In the genomic region with DNA sequence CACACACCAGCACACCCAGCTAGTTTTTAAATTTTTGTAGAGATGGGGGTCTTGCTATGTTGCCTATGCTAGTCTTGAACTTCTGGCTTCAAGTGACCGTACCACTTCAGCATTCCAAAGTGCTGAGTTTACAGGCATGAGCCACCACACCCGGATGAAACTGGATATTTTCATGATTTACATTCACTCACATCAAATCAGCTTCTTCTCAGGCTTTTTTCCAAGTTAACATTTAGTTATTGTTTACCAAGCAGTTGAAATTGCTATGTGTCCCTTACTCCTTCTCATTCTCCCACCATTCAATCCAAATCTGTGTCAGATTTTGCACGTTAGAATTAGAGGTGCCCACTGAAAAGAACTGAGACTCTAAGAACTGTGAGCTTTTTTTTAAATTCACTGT, we compare ENCODE assay signal across 9 cellular contexts. TPM values are rescaled to one million over a fixed set of nuclear protein-coding genes. Genes with fewer than 3 reads are reported as not detected.
DNase-seq lines count a peak whose midpoint lies in the region; ATAC-seq and TF ChIP-seq lines count a peak whose summit lies in the region.
"Had no signal": no experiment of that assay in that cellular context is flagged by ENCODE, and none has a peak within 500 bp of the region (broad histone marks: within the 10 kb centered on the region; RNA-seq: fewer than 3 reads in every experiment).

No MANE protein-coding gene starts in this region.

- no peaks in the 10 kb centered on the region for H3K9me2 ChIP-seq in Karpas-422 (replicated peaks; ENCODE audit: insufficient read depth, low read length)

- no peaks in the 10 kb centered on the region for H3K9me3 Mint-ChIP-seq in naive thymus-derived CD8-positive, alpha-beta T cell

- POLR2A ChIA-PET in naive thymus-derived CD8-positive, alpha-beta T cell (lab: Charles Lee), result interaction anchor here (0.6 to 0.7 kb wide), 2 partner anchors 10 to 627 kb away, joined by 3 to 4 read pairs; no protein-coding TSS in a partner anchor

- no peaks in the 10 kb centered on the region for H3K9me3 ChIP-seq in Karpas-422 (ENCODE audit: low read length)

- no peak for ATAC-seq in naive thymus-derived CD8-positive, alpha-beta T cell
- ATAC-seq in activated CD4-positive, CD25-positive, alpha-beta regulatory T cell treated with anti-CD3 and anti-CD28 coated beads, Interleukin-2, amount 50 U/mL, for 24 hours, result no peak
- ATAC-seq in HG02588 (IDR thresholded peaks at IDR 0.05; ENCODE audit: unreplicated experiment), result no peak

- peak overlapping the region in 8 of 10 donors; percentile 53 to 91 (median 83) for H3K27ac Mint-ChIP-seq in naive thymus-derived CD8-positive, alpha-beta T cell

- no peak overlapping the region for H3K4me3 ChIP-seq in Karpas-422 (ENCODE audit: low read length)

- H3K4me3 Mint-ChIP-seq in naive thymus-derived CD8-positive, alpha-beta T cell, result peak overlapping the region in 1 of 10 donors; percentile 16

- DNase-seq in AG09319 (ENCODE audit: extremely low read depth, low read depth) (peak; percentile 64), NCI-H226 (peak; percentile 72), dedifferentiated amniotic fluid mesenchymal stem cell (ENCODE audit: extremely low spot score) (peak; percentile 80), MV-4-11 (lab: John Stamatoyannopoulos, UW) (no peak), Karpas-422 (no peak)
- DNase-seq in naive thymus-derived CD8-positive, alpha-beta T cell, result no peak

- no peak overlapping the region for H3K4me2 ChIP-seq in Karpas-422 (ENCODE audit: low read depth, low read length, poor library complexity, severe bottlenecking)

- no peak overlapping the region for H2AFZ ChIP-seq in Karpas-422 (ENCODE audit: low read length)

- peaks cover 7 to 15% (median 13%) of the 10 kb centered on the region in 4 donors for H3K4me1 Mint-ChIP-seq in naive thymus-derived CD8-positive, alpha-beta T cell

- TF ChIP-seq CTCF in AG09319 (IDR thresholded peaks at IDR 0.05; ENCODE audit: low read depth, low read length), result no peak

- H3K79me2 ChIP-seq in Karpas-422 (ENCODE audit: low read length), result no peaks in the 10 kb centered on the region

- H3K36me3 ChIP-seq in Karpas-422 (ENCODE audit: insufficient read depth, low read length), result peaks cover 5% of the 10 kb centered on the region

- no peaks in the 10 kb centered on the region for H4K20me1 ChIP-seq in Karpas-422 (ENCODE audit: insufficient read depth, low read depth, low read length)

- H3K27me3 Mint-ChIP-seq in naive thymus-derived CD8-positive, alpha-beta T cell, result no peaks in the 10 kb centered on the region

- H3K27me3 ChIP-seq in Karpas-422 (ENCODE audit: low read length), result no peaks in the 10 kb centered on the region

- no peaks in the 10 kb centered on the region for H3K4me1 ChIP-seq in Karpas-422 (ENCODE audit: low read length)

- no peak overlapping the region for H3K9ac ChIP-seq in Karpas-422 (ENCODE audit: low read length)

- H3K36me3 Mint-ChIP-seq in naive thymus-derived CD8-positive, alpha-beta T cell, result peaks cover 0 to 14% (median 4%) of the 10 kb centered on the region in 3 donors

- no peak overlapping the region for H3K27ac ChIP-seq in Karpas-422 (ENCODE audit: low read length)

RNA-seq across cellular contexts. Expression of a gene that starts 18.3 kb away (rescaled TPM):
- 10 to 100 TPM; 39.2 to 42.5 TPM for total RNA-seq in naive thymus-derived CD8-positive, alpha-beta T cell
- polyA plus RNA-seq in naive thymus-derived CD8-positive, alpha-beta T cell, result 10 to 100 TPM; 16.4 to 18.0 (median 17.0) TPM
- total RNA-seq in Karpas-422 (2014; rRNA removed; shearing (Covaris generic); ENCODE audit: low replicate concordance), result 12.2 and 12.8 TPM in 2 replicates

RNA-seq across cellular contexts. Expression of a gene that starts 33.4 kb away (rescaled TPM):
- total RNA-seq in naive thymus-derived CD8-positive, alpha-beta T cell, result 1 to 10 TPM; 4.0 to 4.1 TPM
- 10 to 100 TPM in 1 of 3 donors, 1 to 10 TPM in 2; 3.1 to 10.4 (median 6.9) TPM for polyA plus RNA-seq in naive thymus-derived CD8-positive, alpha-beta T cell
- total RNA-seq in Karpas-422 (2014; rRNA removed; shearing (Covaris generic); ENCODE audit: low replicate concordance), result 40.8 and 51.2 TPM in 2 replicates

RNA-seq across cellular contexts. Expression of a gene that starts 35.8 kb away (rescaled TPM):
- total RNA-seq in naive thymus-derived CD8-positive, alpha-beta T cell, result 100 to 1,000 TPM; 120 to 131 TPM
- 10 to 100 TPM; 20.1 to 38.9 (median 21.3) TPM for polyA plus RNA-seq in naive thymus-derived CD8-positive, alpha-beta T cell
- total RNA-seq in Karpas-422 (2014; rRNA removed; shearing (Covaris generic); ENCODE audit: low replicate concordance), result 32.9 and 40.3 TPM in 2 replicates

RNA-seq across cellular contexts. Expression of a gene that starts 41.4 kb away (rescaled TPM):
- total RNA-seq in naive thymus-derived CD8-positive, alpha-beta T cell, result 100 to 1,000 TPM; 109 to 110 TPM
- 1 to 10 TPM; 5.0 to 7.2 (median 6.5) TPM for polyA plus RNA-seq in naive thymus-derived CD8-positive, alpha-beta T cell
- total RNA-seq in Karpas-422 (2014; rRNA removed; shearing (Covaris generic); ENCODE audit: low replicate concordance), result 42.7 and 63.2 TPM in 2 replicates

RNA-seq across cellular contexts. Expression of a gene that starts 48.6 kb away (rescaled TPM):
- not detected for total RNA-seq in naive thymus-derived CD8-positive, alpha-beta T cell
- polyA plus RNA-seq in naive thymus-derived CD8-positive, alpha-beta T cell, result under 1 TPM in 1 of 3 donors, not detected in 2; 0.46 TPM
- total RNA-seq in Karpas-422 (2014; rRNA removed; shearing (Covaris generic); ENCODE audit: low replicate concordance), result not detected in 2 replicates
- polyA plus RNA-seq: neural cell had no signal

Comparison
In these comparisons a context has a peak if more than half of its experiments do, and no peak if none do; other contexts are left out.
1. DNase-seq: peak in AG09319 (single experiment), NCI-H226 (single experiment) and dedifferentiated amniotic fluid mesenchymal stem cell (single experiment); none in naive thymus-derived CD8-positive, alpha-beta T cell (0 of 10), MV-4-11 (single experiment) and Karpas-422 (single experiment).